1 cellular context compared by ENCODE assay signal in the genomic region with DNA sequence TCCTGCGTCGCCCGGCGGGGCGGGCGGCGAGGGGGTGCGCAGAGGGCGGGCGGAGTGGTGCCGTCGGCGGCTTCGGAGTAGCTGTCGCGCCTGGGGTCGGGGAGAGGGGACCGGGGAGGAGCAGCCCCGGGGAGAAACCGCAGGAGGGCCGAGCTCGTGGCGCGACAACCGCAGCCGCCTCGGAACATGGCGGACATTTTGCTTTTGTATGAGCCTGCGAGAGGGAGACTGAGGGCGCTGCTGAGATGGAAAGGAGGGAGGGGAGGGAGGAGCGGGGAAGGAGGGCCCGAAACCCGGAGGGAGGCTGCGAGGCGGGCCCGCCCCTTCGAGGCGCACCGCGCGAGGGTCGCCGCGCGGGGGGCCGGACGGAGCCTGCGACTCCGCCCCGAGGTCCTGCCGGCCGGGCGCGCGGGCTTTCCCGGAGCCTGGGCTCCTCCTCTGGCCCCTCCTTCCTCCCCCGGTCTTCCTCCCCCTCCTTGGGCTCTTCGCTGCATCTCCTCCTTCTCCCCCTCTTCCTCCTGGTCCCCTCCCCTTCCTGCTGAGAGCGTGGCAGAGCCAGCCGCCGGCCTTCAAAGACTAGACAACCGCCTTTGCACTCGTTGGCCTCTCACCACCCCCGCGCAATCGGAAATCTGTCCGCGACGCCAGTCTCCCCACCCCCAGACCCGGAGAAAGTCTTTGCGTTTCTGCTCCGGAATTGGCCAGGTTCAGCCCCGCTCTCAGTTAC.
TF ChIP-seq lines count a peak whose summit lies in the region.

No MANE protein-coding gene starts in this region.

TF ChIP-seq in K562, 482 proteins besides CTCF, POLR2A, EP300 and RAD21 (continued from another document and continues in another):
- TF ChIP-seq, protein P1, sequence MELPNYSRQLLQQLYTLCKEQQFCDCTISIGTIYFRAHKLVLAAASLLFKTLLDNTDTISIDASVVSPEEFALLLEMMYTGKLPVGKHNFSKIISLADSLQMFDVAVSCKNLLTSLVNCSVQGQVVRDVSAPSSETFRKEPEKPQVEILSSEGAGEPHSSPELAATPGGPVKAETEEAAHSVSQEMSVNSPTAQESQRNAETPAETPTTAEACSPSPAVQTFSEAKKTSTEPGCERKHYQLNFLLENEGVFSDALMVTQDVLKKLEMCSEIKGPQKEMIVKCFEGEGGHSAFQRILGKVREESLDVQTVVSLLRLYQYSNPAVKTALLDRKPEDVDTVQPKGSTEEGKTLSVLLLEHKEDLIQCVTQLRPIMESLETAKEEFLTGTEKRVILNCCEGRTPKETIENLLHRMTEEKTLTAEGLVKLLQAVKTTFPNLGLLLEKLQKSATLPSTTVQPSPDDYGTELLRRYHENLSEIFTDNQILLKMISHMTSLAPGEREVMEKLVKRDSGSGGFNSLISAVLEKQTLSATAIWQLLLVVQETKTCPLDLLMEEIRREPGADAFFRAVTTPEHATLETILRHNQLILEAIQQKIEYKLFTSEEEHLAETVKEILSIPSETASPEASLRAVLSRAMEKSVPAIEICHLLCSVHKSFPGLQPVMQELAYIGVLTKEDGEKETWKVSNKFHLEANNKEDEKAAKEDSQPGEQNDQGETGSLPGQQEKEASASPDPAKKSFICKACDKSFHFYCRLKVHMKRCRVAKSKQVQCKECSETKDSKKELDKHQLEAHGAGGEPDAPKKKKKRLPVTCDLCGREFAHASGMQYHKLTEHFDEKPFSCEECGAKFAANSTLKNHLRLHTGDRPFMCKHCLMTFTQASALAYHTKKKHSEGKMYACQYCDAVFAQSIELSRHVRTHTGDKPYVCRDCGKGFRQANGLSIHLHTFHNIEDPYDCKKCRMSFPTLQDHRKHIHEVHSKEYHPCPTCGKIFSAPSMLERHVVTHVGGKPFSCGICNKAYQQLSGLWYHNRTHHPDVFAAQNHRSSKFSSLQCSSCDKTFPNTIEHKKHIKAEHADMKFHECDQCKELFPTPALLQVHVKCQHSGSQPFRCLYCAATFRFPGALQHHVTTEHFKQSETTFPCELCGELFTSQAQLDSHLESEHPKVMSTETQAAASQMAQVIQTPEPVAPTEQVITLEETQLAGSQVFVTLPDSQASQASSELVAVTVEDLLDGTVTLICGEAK (IDR thresholded peaks at IDR 0.05), result no peak
- TF ChIP-seq, protein P1 (CRISPR knock-in tag; IDR thresholded peaks at IDR 0.05), result no peak
- TF ChIP-seq, protein P2, sequence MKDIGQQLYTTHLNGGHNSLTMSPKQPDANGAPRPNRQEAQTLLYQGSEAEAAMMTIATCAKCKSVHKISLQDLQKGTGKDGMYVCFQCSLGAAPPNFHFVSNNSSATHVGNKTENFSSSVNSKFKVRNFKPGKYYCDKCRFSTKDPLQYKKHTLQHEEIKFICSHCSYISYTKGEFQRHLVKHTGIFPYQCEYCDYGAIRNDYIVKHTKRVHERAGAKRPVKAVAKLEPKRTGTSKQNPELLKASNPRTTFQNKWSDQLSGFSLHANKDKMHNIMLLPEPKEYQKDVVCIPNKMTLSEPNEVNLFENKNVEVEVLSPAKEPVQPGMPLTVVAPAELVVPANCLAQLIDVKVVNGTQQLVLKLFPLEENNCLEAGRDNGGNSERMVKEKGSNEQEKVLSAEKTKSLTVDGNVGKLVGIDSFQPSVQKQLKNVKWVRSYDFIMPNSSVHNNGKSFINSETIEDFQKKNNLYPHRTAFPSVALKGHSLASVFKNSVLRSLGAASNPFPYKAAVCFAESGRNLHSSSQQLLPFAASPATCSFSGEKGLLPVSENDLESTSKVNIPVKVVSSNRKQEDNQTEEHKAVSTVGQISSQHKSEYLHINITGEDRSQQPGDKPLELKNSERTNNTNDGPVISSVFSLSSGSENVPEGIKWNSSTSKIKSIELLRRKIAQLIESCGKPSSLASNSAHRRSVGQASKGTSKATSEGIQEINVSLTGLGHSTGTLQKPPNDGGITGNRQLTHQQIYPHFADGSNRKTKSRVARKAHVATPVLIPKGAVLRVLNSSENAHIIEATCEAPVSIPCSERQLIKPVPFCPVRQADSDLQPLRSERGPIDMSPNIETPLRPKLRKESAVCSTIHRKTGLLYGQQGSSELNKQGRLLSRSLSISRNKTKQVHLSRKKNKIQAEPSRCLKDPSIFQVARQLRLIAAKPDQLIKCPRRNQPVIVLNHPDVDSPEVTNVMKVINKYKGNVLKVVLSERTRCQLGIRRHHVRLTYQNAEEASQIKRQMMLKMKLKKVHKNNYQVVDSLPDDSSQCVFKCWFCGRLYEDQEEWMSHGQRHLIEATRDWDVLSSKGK (CRISPR knock-in tag; IDR thresholded peaks at IDR 0.05), result no peak
- TF ChIP-seq PRPF4 (IDR thresholded peaks at IDR 0.05; ENCODE audit: insufficient read depth, low read depth, low read length, poor library complexity, severe bottlenecking) (no peak), ILK (tag; IDR thresholded peaks at IDR 0.05; ENCODE audit: borderline replicate concordance, low read depth) (no peak), SMC3 (conservative IDR thresholded peaks at IDR 0.05; ENCODE audit: insufficient read depth, low read depth, low read length) (no peak), PHB (CRISPR knock-in tag; IDR thresholded peaks at IDR 0.05) (no peak), ZBTB1 (CRISPR knock-in tag; IDR thresholded peaks at IDR 0.05; ENCODE audit: borderline replicate concordance, low read depth) (no peak), CBX8 (IDR thresholded peaks at IDR 0.05; ENCODE audit: borderline replicate concordance, extremely low read depth, low read depth, low read length, poor library complexity, severe bottlenecking) (no peak), MCM7 (IDR thresholded peaks at IDR 0.05) (no peak), RBM34 (IDR thresholded peaks at IDR 0.05; ENCODE audit: borderline replicate concordance, insufficient read depth, low read length) (no peak), DACH1 (IDR thresholded peaks at IDR 0.05; ENCODE audit: partially characterized antibody) (no peak), GTF2E2 (tag; IDR thresholded peaks at IDR 0.05) (peak; percentile 3; the same call in 1 of the 2 replicates), HNRNPUL1 (IDR thresholded peaks at IDR 0.05; ENCODE audit: low read length) (no peak), ZNF146 (CRISPR knock-in tag; IDR thresholded peaks at IDR 0.05; ENCODE audit: unreplicated experiment) (no peak), ZNF507 (tag; conservative IDR thresholded peaks at IDR 0.05) (no peak), SMARCA5 (IDR thresholded peaks at IDR 0.05) (no peak), CCNT2 (IDR thresholded peaks at IDR 0.05; ENCODE audit: borderline replicate concordance, extremely low read depth, insufficient read length, low read depth, low read length) (peak; percentile 78), SPI1 (IDR thresholded peaks at IDR 0.05; ENCODE audit: borderline replicate concordance, low read depth, low read length) (no peak), HSF4 (CRISPR knock-in tag; IDR thresholded peaks at IDR 0.05; ENCODE audit: borderline replicate concordance) (no peak), RBFOX2 (IDR thresholded peaks at IDR 0.05; ENCODE audit: low read depth, low read length) (peak; percentile 74), SMAD4 (CRISPR knock-in tag; conservative IDR thresholded peaks at IDR 0.05) (peak; percentile 85), FIP1L1 (IDR thresholded peaks at IDR 0.05; ENCODE audit: low read depth, low read length, poor library complexity, severe bottlenecking) (no peak), ETV6 (IDR thresholded peaks at IDR 0.05; ENCODE audit: borderline replicate concordance in 1 of 2, low read depth in 2 of 2, low read length in 1 of 2) (no peak), ETV6 (CRISPR knock-in tag; IDR thresholded peaks at IDR 0.05; ENCODE audit: borderline replicate concordance) (no peak), ZZZ3 (IDR thresholded peaks at IDR 0.05) (no peak), POLR2AphosphoS5 (IDR thresholded peaks at IDR 0.05; ENCODE audit: control insufficient read depth, insufficient read depth, low read depth, low read length) (peak; percentile 48; the same call in 1 of the 2 replicates), MTA3 (IDR thresholded peaks at IDR 0.05; ENCODE audit: borderline replicate concordance) (no peak), DIDO1 (tag; IDR thresholded peaks at IDR 0.05; ENCODE audit: low read depth) (no peak), ZNF124 (CRISPR knock-in tag; IDR thresholded peaks at IDR 0.05) (no peak), HDGF (IDR thresholded peaks at IDR 0.05) (no peak), PHF8 (IDR thresholded peaks at IDR 0.05; ENCODE audit: borderline replicate concordance, low read length) (peak; percentile 45; the same call in 1 of the 2 replicates), ZBTB8A (IDR thresholded peaks at IDR 0.05; ENCODE audit: partially characterized antibody) (no peak), NCOA6 (IDR thresholded peaks at IDR 0.05) (peak; percentile 85)
- TF ChIP-seq, protein P3, sequence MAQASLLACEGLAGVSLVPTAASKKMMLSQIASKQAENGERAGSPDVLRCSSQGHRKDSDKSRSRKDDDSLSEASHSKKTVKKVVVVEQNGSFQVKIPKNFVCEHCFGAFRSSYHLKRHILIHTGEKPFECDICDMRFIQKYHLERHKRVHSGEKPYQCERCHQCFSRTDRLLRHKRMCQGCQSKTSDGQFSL (CRISPR knock-in tag; IDR thresholded peaks at IDR 0.05), result no peak
- TF ChIP-seq, protein P3 (tag; IDR thresholded peaks at IDR 0.05), result peak in 1 of 2 experiments; percentile 24; a peak in 1 of 4 replicates
- TF ChIP-seq, protein P4, sequence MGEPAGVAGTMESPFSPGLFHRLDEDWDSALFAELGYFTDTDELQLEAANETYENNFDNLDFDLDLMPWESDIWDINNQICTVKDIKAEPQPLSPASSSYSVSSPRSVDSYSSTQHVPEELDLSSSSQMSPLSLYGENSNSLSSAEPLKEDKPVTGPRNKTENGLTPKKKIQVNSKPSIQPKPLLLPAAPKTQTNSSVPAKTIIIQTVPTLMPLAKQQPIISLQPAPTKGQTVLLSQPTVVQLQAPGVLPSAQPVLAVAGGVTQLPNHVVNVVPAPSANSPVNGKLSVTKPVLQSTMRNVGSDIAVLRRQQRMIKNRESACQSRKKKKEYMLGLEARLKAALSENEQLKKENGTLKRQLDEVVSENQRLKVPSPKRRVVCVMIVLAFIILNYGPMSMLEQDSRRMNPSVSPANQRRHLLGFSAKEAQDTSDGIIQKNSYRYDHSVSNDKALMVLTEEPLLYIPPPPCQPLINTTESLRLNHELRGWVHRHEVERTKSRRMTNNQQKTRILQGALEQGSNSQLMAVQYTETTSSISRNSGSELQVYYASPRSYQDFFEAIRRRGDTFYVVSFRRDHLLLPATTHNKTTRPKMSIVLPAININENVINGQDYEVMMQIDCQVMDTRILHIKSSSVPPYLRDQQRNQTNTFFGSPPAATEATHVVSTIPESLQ (CRISPR knock-in tag; IDR thresholded peaks at IDR 0.05), result no peak
- TF ChIP-seq, protein P5, sequence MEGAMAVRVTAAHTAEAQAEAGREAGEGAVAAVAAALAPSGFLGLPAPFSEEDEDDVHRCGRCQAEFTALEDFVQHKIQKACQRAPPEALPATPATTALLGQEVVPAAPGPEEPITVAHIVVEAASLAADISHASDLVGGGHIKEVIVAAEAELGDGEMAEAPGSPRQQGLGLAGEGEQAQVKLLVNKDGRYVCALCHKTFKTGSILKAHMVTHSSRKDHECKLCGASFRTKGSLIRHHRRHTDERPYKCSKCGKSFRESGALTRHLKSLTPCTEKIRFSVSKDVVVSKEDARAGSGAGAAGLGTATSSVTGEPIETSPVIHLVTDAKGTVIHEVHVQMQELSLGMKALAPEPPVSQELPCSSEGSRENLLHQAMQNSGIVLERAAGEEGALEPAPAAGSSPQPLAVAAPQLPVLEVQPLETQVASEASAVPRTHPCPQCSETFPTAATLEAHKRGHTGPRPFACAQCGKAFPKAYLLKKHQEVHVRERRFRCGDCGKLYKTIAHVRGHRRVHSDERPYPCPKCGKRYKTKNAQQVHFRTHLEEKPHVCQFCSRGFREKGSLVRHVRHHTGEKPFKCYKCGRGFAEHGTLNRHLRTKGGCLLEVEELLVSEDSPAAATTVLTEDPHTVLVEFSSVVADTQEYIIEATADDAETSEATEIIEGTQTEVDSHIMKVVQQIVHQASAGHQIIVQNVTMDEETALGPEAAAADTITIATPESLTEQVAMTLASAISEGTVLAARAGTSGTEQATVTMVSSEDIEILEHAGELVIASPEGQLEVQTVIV (CRISPR knock-in tag; IDR thresholded peaks at IDR 0.05; ENCODE audit: borderline replicate concordance), result no peak
- TF ChIP-seq, protein P6, sequence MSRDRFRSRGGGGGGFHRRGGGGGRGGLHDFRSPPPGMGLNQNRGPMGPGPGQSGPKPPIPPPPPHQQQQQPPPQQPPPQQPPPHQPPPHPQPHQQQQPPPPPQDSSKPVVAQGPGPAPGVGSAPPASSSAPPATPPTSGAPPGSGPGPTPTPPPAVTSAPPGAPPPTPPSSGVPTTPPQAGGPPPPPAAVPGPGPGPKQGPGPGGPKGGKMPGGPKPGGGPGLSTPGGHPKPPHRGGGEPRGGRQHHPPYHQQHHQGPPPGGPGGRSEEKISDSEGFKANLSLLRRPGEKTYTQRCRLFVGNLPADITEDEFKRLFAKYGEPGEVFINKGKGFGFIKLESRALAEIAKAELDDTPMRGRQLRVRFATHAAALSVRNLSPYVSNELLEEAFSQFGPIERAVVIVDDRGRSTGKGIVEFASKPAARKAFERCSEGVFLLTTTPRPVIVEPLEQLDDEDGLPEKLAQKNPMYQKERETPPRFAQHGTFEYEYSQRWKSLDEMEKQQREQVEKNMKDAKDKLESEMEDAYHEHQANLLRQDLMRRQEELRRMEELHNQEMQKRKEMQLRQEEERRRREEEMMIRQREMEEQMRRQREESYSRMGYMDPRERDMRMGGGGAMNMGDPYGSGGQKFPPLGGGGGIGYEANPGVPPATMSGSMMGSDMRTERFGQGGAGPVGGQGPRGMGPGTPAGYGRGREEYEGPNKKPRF (IDR thresholded peaks at IDR 0.05; ENCODE audit: low read depth, low read length), result no peak
